20 cellular contexts compared by ENCODE assay signal in the genomic region with DNA sequence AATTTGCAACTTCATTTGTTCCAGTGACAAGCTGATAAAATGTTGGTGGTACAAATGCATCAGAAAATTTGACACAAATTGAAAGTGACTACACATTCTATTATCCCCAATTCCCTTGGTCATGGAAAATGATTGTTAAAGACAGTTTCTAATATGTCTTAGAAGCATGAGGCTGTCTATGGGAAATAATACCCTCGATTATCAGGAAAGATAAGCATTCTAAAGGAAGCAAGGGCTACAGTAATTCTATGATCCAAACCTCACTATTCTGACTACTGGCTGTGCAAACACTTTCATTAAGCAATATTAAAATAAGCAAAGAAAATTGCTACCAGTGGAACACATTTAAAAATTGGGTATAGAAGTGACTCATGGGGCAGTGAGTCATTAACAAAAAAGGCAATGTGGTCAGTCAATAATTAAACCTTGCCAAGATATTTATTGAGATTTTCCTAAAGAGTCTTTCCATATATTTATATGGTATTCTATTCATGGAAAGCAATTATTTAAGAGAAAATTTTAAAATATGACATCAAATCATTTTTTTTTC.
DNase-seq lines count a peak whose midpoint lies in the region; ATAC-seq and TF ChIP-seq lines count a peak whose summit lies in the region.
"Had no signal": no experiment of that assay in that cellular context is flagged by ENCODE, and none has a peak within 500 bp of the region (broad histone marks: within the 10 kb centered on the region; RNA-seq: fewer than 3 reads in every experiment).

No MANE protein-coding gene starts in this region.

- POLR2A ChIA-PET in A673 (lab: Charles Lee; ENCODE audit: low non-redundant PET): no interaction called here

- H3K4me1 ChIP-seq in A673 (ENCODE audit: insufficient read depth, low read length, poor library complexity, severe bottlenecking): no peaks in the 10 kb centered on the region
- no peaks in the 10 kb centered on the region for H3K4me1 ChIP-seq in effector memory CD4-positive, alpha-beta T cell (ENCODE audit: control insufficient read depth, insufficient read depth, low read length, poor library complexity, severe bottlenecking)
- H3K4me1 ChIP-seq: ascending aorta had no signal

- H3K9me3 ChIP-seq in A673 (ENCODE audit: low read depth, low read length, poor library complexity, severe bottlenecking): no peaks in the 10 kb centered on the region
- H3K9me3 ChIP-seq in effector memory CD4-positive, alpha-beta T cell (ENCODE audit: control insufficient read depth, low read length): no peaks in the 10 kb centered on the region
- H3K9me3 ChIP-seq: ascending aorta, neutrophil had no signal

- H3K27me3 ChIP-seq in A673 (replicated peaks; ENCODE audit: insufficient read depth, low read depth, low read length, poor library complexity): no peaks in the 10 kb centered on the region
- no peaks in the 10 kb centered on the region for H3K27me3 ChIP-seq in effector memory CD4-positive, alpha-beta T cell (replicated peaks; ENCODE audit: control insufficient read depth, insufficient read depth, low read length, poor library complexity, severe bottlenecking)
- H3K27me3 ChIP-seq: ascending aorta, neutrophil had no signal

- TF ChIP-seq CTCF in AG10803 (conservative IDR thresholded peaks at IDR 0.05; ENCODE audit: low read length) (no peak), fibroblast of the aortic adventitia (IDR thresholded peaks at IDR 0.05; ENCODE audit: insufficient read depth, low read length) (no peak), A673 (conservative IDR thresholded peaks at IDR 0.05; ENCODE audit: low read depth, low read length) (no peak)

- peak; percentile 61 for ATAC-seq in HG02981 (IDR thresholded peaks at IDR 0.05; ENCODE audit: unreplicated experiment)

- intact Hi-C loops in A673 (cut with micrococcal nuclease; ENCODE audit: unreplicated experiment): no loop called here

- H3K36me3 ChIP-seq in A673 (ENCODE audit: insufficient read depth, low read length, poor library complexity, severe bottlenecking): no peaks in the 10 kb centered on the region
- H3K36me3 ChIP-seq in effector memory CD4-positive, alpha-beta T cell (ENCODE audit: control insufficient read depth, insufficient read depth, low read length): no peaks in the 10 kb centered on the region
- H3K36me3 ChIP-seq: ascending aorta, neutrophil had no signal

- no TSS peak for BruUV-seq in A673 (replicated peaks; lab: Mats Ljungman, UMichigan)

- H3K27ac ChIP-seq in A673 (ENCODE audit: low read depth, low read length, poor library complexity, severe bottlenecking): no peak overlapping the region
- H3K27ac ChIP-seq in effector memory CD4-positive, alpha-beta T cell (ENCODE audit: insufficient read depth, low read length, poor library complexity, severe bottlenecking): no peak overlapping the region
- H3K27ac ChIP-seq: ascending aorta, neutrophil had no signal

- H3K4me3 ChIP-seq in AG10803 (ENCODE audit: low read length): no peak overlapping the region
- no peak overlapping the region for H3K4me3 ChIP-seq in fibroblast of the aortic adventitia (ENCODE audit: low read depth, low read length)
- H3K4me3 ChIP-seq in A673 (ENCODE audit: low read depth, low read length, poor library complexity, severe bottlenecking): no peak overlapping the region
- no peak overlapping the region for H3K4me3 ChIP-seq in effector memory CD4-positive, alpha-beta T cell (ENCODE audit: insufficient read depth, low read depth, low read length, poor library complexity, severe bottlenecking)
- H3K4me3 ChIP-seq: ascending aorta had no signal

- DNase-seq in AG10803 (ENCODE audit: low read depth) (peak; percentile 9), amniotic epithelial cell (ENCODE audit: low read depth) (peak; percentile 10), fibroblast of the aortic adventitia (ENCODE audit: low read depth) (peak; percentile 46), A673 (ENCODE audit: low spot score) (no peak), NCI-H1105 treated with DMSO at 0.1 percent for 48 hours (lab: John Stamatoyannopoulos, UW) (no peak)
- DNase-seq in activated CD4-positive, alpha-beta T cell treated with anti-CD3 and anti-CD28 coated beads for 1 hour: no peak
- DNase-seq in effector memory CD4-positive, alpha-beta T cell: no peak
- DNase-seq: activated gamma-delta T cell; Calu3; effector CD4-positive, alpha-beta T cell; glutamatergic neuron; midbrain; NCI-H2029 treated with DMSO at 0.1 percent for 48 hours; NCI-H526 treated with DMSO at 0.1 percent for 48 hours; RPMI8226; stimulated activated CD4-positive, alpha-beta T cell treated with anti-CD3 and anti-CD28 coated beads, Interleukin-4, amount 100 ng/mL, for 24 hours; trophoblast cell had no signal

- CTCF ChIA-PET in A673 (lab: Charles Lee): no interaction called here

Comparison
In these comparisons a context has a peak if more than half of its experiments do, and no peak if none do; other contexts are left out.
1. DNase-seq: peak in AG10803 (single experiment), amniotic epithelial cell (single experiment) and fibroblast of the aortic adventitia (single experiment); none in A673 (single experiment), activated CD4-positive, alpha-beta T cell treated with anti-CD3 and anti-CD28 coated beads for 1 hour (single experiment), effector memory CD4-positive, alpha-beta T cell (0 of 3) and NCI-H1105 treated with DMSO at 0.1 percent for 48 hours (single experiment).